Comparison of ENCODE assay signal across 8 cellular contexts in genomic region chr16:588889-589657, GRCh38. TPM values are rescaled to one million over a fixed set of nuclear protein-coding genes. Genes with fewer than 3 reads are reported as not detected.
DNase-seq lines count a peak whose midpoint lies in the region; TF ChIP-seq lines count a peak whose summit lies in the region.

No MANE protein-coding gene starts in this region.

- H3K14ac ChIP-seq in mesenchymal stem cell (ENCODE audit: low read length in 2 of 2): peak overlapping the region in 1 of 2 experiments; percentile 98

- H2BK120ac ChIP-seq in mesenchymal stem cell (ENCODE audit: low read depth, low read length): peak overlapping the region; percentile 90

- peak overlapping the region in 1 of 2 experiments; percentile 37 for H3K23ac ChIP-seq in mesenchymal stem cell (ENCODE audit: low read length in 2 of 2)

- no peaks in the 10 kb centered on the region for H3K27me3 ChIP-seq in effector memory CD4-positive, alpha-beta T cell (replicated peaks; ENCODE audit: control insufficient read depth, insufficient read depth, low read length, poor library complexity, severe bottlenecking)
- no peaks in the 10 kb centered on the region for H3K27me3 ChIP-seq in mesenchymal stem cell (ENCODE audit: control insufficient read depth in 1 of 2, insufficient read depth in 1 of 2, low read length in 2 of 2)

- peak overlapping the region; percentile 85 for H3K4me3 ChIP-seq in effector memory CD4-positive, alpha-beta T cell (ENCODE audit: insufficient read depth, low read depth, low read length, poor library complexity, severe bottlenecking)
- H3K4me3 ChIP-seq in mesenchymal stem cell (ENCODE audit: insufficient read depth in 1 of 2, low read depth in 1 of 2, low read length in 2 of 2): peak overlapping the region; percentile 88 to 89

- peak overlapping the region; percentile 89 for H3K27ac ChIP-seq in effector memory CD4-positive, alpha-beta T cell (ENCODE audit: insufficient read depth, low read length, poor library complexity, severe bottlenecking)
- peak overlapping the region; percentile 91 for H3K27ac ChIP-seq in mesenchymal stem cell (ENCODE audit: low read length, poor library complexity, severe bottlenecking)

- peak overlapping the region; percentile 52 to 72 for H2BK12ac ChIP-seq in mesenchymal stem cell (ENCODE audit: low read length in 2 of 2)

- H3K4ac ChIP-seq in mesenchymal stem cell (ENCODE audit: low read depth in 1 of 2, low read length in 2 of 2): peak overlapping the region; percentile 64 to 88

- H2AK5ac ChIP-seq in mesenchymal stem cell (ENCODE audit: low read length, severe bottlenecking): no peak overlapping the region

- no peaks in the 10 kb centered on the region for H3K36me3 ChIP-seq in effector memory CD4-positive, alpha-beta T cell (ENCODE audit: control insufficient read depth, insufficient read depth, low read length)
- H3K36me3 ChIP-seq in mesenchymal stem cell (ENCODE audit: control insufficient read depth in 1 of 2, insufficient read depth in 2 of 2, low read depth in 1 of 2, low read length in 2 of 2): peaks cover 0 to 12% of the 10 kb centered on the region in 2 experiments

- H3K9ac ChIP-seq in mesenchymal stem cell (ENCODE audit: low read length): peak overlapping the region; percentile 95

- peak overlapping the region; percentile 92 for H4K91ac ChIP-seq in mesenchymal stem cell (ENCODE audit: low read length)

- H3K79me1 ChIP-seq in mesenchymal stem cell (replicated peaks; ENCODE audit: low read length, poor library complexity, severe bottlenecking): peaks cover 29% of the 10 kb centered on the region

- peak overlapping the region; percentile 95 for H2BK5ac ChIP-seq in mesenchymal stem cell (ENCODE audit: low read depth, low read length, poor library complexity, severe bottlenecking)

- H2BK15ac ChIP-seq in mesenchymal stem cell (ENCODE audit: low read depth, poor library complexity, severe bottlenecking): peak overlapping the region; percentile 90

- no peaks in the 10 kb centered on the region for H3K9me3 ChIP-seq in effector memory CD4-positive, alpha-beta T cell (ENCODE audit: control insufficient read depth, low read length)
- no peaks in the 10 kb centered on the region for H3K9me3 ChIP-seq in mesenchymal stem cell (ENCODE audit: control insufficient read depth, low read length)

- H3K18ac ChIP-seq in mesenchymal stem cell (ENCODE audit: low read depth in 1 of 2, low read length in 2 of 2): peak overlapping the region; percentile 96 to 100

- peaks cover 19% of the 10 kb centered on the region for H3K4me1 ChIP-seq in effector memory CD4-positive, alpha-beta T cell (ENCODE audit: control insufficient read depth, insufficient read depth, low read length, poor library complexity, severe bottlenecking)
- peaks cover 60% of the 10 kb centered on the region for H3K4me1 ChIP-seq in mesenchymal stem cell (ENCODE audit: control insufficient read depth, insufficient read depth, low read depth, low read length)

- peak overlapping the region; percentile 94 for H3K4me2 ChIP-seq in mesenchymal stem cell (ENCODE audit: low read length, poor library complexity, severe bottlenecking)

- WGBS in mesenchymal stem cell: under 1% methylated on average over 88 of the region's 107 CpGs

- no peak for TF ChIP-seq CTCF in GM20000 (IDR thresholded peaks at IDR 0.05; ENCODE audit: extremely low read depth, missing control alignments)

- peak overlapping the region; percentile 91 for H2AFZ ChIP-seq in mesenchymal stem cell (ENCODE audit: low read depth, low read length)

- H4K8ac ChIP-seq in mesenchymal stem cell (ENCODE audit: low read length): peak overlapping the region; percentile 98

- DNase-seq in COLO668 (lab: John Stamatoyannopoulos, UW; ENCODE audit: unreplicated experiment) (peak; percentile 96), GM20000 (ENCODE audit: low spot score) (peak; percentile 96), HT-29 (ENCODE audit: low spot score) (peak; percentile 95), NK-92 (lab: John Stamatoyannopoulos, UW; ENCODE audit: unreplicated experiment) (peak; percentile 84), mesenchymal stem cell (peak; percentile 96)
- peak; percentile 96 for DNase-seq in activated CD8-positive, alpha-beta memory T cell treated with anti-CD3 and anti-CD28 coated beads for 4 hours (ENCODE audit: low read depth in 2 of 2)
- peak; percentile 95 to 98 (median 98) for DNase-seq in effector memory CD4-positive, alpha-beta T cell
- DNase-seq in stimulated activated CD8-positive, alpha-beta memory T cell treated with anti-CD3 and anti-CD28 coated beads, Interleukin-12 subunit alpha, Interleukin-12 subunit beta, amount 100 ng/mL, for 1 hour (ENCODE audit: low read depth): peak; percentile 96

RNA-seq across cellular contexts. Expression of gene RAB40C, which starts 0.8 kb away (rescaled TPM):
- 54.2 and 58.2 TPM in 2 replicates for total RNA-seq in HT-29 (2014; rRNA removed; shearing (Covaris generic))
- 11.2 TPM for polyA plus RNA-seq in mesenchymal stem cell (2013, experiment 1 of 2)
- 12.0 TPM for polyA plus RNA-seq in mesenchymal stem cell (2013, experiment 2 of 2)

RNA-seq across cellular contexts. Expression of gene PIGQ, which starts 19.3 kb away (rescaled TPM):
- 99.5 and 103 TPM in 2 replicates for total RNA-seq in HT-29 (2014; rRNA removed; shearing (Covaris generic))
- polyA plus RNA-seq in mesenchymal stem cell (2013, experiment 1 of 2): 18.5 TPM
- 17.1 TPM for polyA plus RNA-seq in mesenchymal stem cell (2013, experiment 2 of 2)

RNA-seq across cellular contexts. Expression of gene NHLRC4, which starts 22.3 kb away (rescaled TPM):
- total RNA-seq in HT-29 (2014; rRNA removed; shearing (Covaris generic)): 0.05 and 0.13 TPM in 2 replicates
- 0.62 TPM for polyA plus RNA-seq in mesenchymal stem cell (2013, experiment 1 of 2)
- 0.64 TPM for polyA plus RNA-seq in mesenchymal stem cell (2013, experiment 2 of 2)

RNA-seq across cellular contexts. Expression of gene PRR35, which starts 28.9 kb away (rescaled TPM):
- 0.08 TPM in 1 of 2 replicates, not detected in the other for total RNA-seq in HT-29 (2014; rRNA removed; shearing (Covaris generic))
- polyA plus RNA-seq in mesenchymal stem cell (2013, experiment 1 of 2): 0.03 TPM
- not detected for polyA plus RNA-seq in mesenchymal stem cell (2013, experiment 2 of 2)

RNA-seq across cellular contexts. Expression of gene WFIKKN1, which starts 41.7 kb away (rescaled TPM):
- 0.74 and 1.1 TPM in 2 replicates for total RNA-seq in HT-29 (2014; rRNA removed; shearing (Covaris generic))
- polyA plus RNA-seq in mesenchymal stem cell (2013, experiment 1 of 2): 0.15 TPM
- polyA plus RNA-seq in mesenchymal stem cell (2013, experiment 2 of 2): 0.23 TPM

Comparison
In these comparisons a context has a peak if more than half of its experiments do, and no peak if none do; other contexts are left out.
1. Peak in every context shown above with its lines: DNase-seq, H3K4me3 ChIP-seq and H3K27ac ChIP-seq.